ENCODE assay signal across 29 cellular contexts in genomic region chr14:22622220-22622619, GRCh38. TPM values are rescaled to one million over a fixed set of nuclear protein-coding genes. Genes with fewer than 3 reads are reported as not detected.
DNase-seq lines count a peak whose midpoint lies in the region; ATAC-seq and TF ChIP-seq lines count a peak whose summit lies in the region.
"Had no signal": no experiment of that assay in that cellular context is flagged by ENCODE, and none has a peak within 500 bp of the region (broad histone marks: within the 10 kb centered on the region; RNA-seq: fewer than 3 reads in every experiment).

No MANE protein-coding gene starts in this region.

- ATAC-seq in WTC11, result no peak
- ATAC-seq: activated T-cell treated with anti-CD3 and anti-CD28 coated beads, Interleukin-2, amount 50 U/mL, for 4 hours; heart left ventricle; left lung; stimulated activated effector memory CD8-positive, alpha-beta T cell treated with anti-CD3 and anti-CD28 coated beads, Interleukin-12 subunit alpha, Interleukin-12 subunit beta, amount 100 ng/mL, for 72 hours had no signal

- CTCF ChIA-PET in WTC11 (lab: Charles Lee), result no interaction called here

- H3K4me2 ChIP-seq in osteoblast (ENCODE audit: insufficient read depth, low read length), result peak overlapping the region; percentile 19
- H3K4me2 ChIP-seq in mesendoderm (ENCODE audit: low read length), result no peak overlapping the region

- H3K4ac ChIP-seq in mesendoderm (ENCODE audit: low read depth, low read length), result no peak overlapping the region

- H3K4me3 ChIP-seq in osteoblast (ENCODE audit: insufficient read depth, low read length) (no peak overlapping the region), mesendoderm (ENCODE audit: low read length) (no peak overlapping the region)
- H3K4me3 ChIP-seq: heart left ventricle, left lung, thoracic aorta had no signal

- H3K56ac ChIP-seq in mesendoderm (ENCODE audit: low read length), result no peak overlapping the region

- no peak overlapping the region for H3K18ac ChIP-seq in mesendoderm (ENCODE audit: low read length)

- H2BK15ac ChIP-seq in mesendoderm (replicated peaks; ENCODE audit: low read depth), result no peak overlapping the region

- peaks cover 6% of the 10 kb centered on the region for H3K36me3 Mint-ChIP-seq in WTC11
- H3K36me3 Mint-ChIP-seq: activated naive CD4-positive, alpha-beta T cell treated with anti-CD3 and anti-CD28 coated beads, Interleukin-2, amount 10 ng/mL, durations not matched to agents 7 days and 5 days; CD4-positive, CD25-positive, alpha-beta regulatory T cell; stimulated activated effector memory CD8-positive, alpha-beta T cell treated with anti-CD3 and anti-CD28 coated beads, Interleukin-12 subunit alpha, Interleukin-12 subunit beta, amount 100 ng/mL, for 72 hours had no signal

- H3K36me3 ChIP-seq in osteoblast (ENCODE audit: insufficient read depth, low read length), result no peaks in the 10 kb centered on the region
- no peaks in the 10 kb centered on the region for H3K36me3 ChIP-seq in mesendoderm (ENCODE audit: control insufficient read depth, insufficient read depth, low read length)
- H3K36me3 ChIP-seq: heart left ventricle, left lung, thoracic aorta had no signal

- H3K4me3 Mint-ChIP-seq in WTC11, result no peak overlapping the region
- H3K4me3 Mint-ChIP-seq: activated naive CD4-positive, alpha-beta T cell treated with anti-CD3 and anti-CD28 coated beads, Interleukin-2, amount 10 ng/mL, durations not matched to agents 7 days and 5 days; activated T-cell treated with anti-CD3 and anti-CD28 coated beads, Interleukin-2, amount 50 U/mL, for 4 hours; CD4-positive, CD25-positive, alpha-beta regulatory T cell; stimulated activated effector memory CD8-positive, alpha-beta T cell treated with anti-CD3 and anti-CD28 coated beads, Interleukin-12 subunit alpha, Interleukin-12 subunit beta, amount 100 ng/mL, for 72 hours had no signal

- H3K23ac ChIP-seq in mesendoderm (ENCODE audit: low read length), result no peak overlapping the region

- H3K4me1 ChIP-seq in osteoblast (ENCODE audit: insufficient read depth, low read length), result peaks cover 11% of the 10 kb centered on the region
- H3K4me1 ChIP-seq in mesendoderm (ENCODE audit: control insufficient read depth, low read depth, low read length), result no peaks in the 10 kb centered on the region
- H3K4me1 ChIP-seq: left lung had no signal

- no peaks in the 10 kb centered on the region for H4K20me1 ChIP-seq in osteoblast (ENCODE audit: insufficient read depth, low read length)

- no peak overlapping the region for H2AFZ ChIP-seq in osteoblast (ENCODE audit: low read length)

- peaks cover 20% of the 10 kb centered on the region for H3K27me3 Mint-ChIP-seq in WTC11 (ENCODE audit: low read depth)

- H2BK5ac ChIP-seq in mesendoderm (ENCODE audit: low read length), result no peak overlapping the region

- H3K27me3 ChIP-seq in osteoblast (ENCODE audit: insufficient read depth, low read length), result no peaks in the 10 kb centered on the region
- H3K27me3 ChIP-seq in mesendoderm (ENCODE audit: insufficient read depth, low read length, poor library complexity), result no peaks in the 10 kb centered on the region
- H3K27me3 ChIP-seq: heart left ventricle, left lung had no signal

- H3K4me1 Mint-ChIP-seq in WTC11, result peaks cover 8% of the 10 kb centered on the region
- H3K4me1 Mint-ChIP-seq: activated naive CD4-positive, alpha-beta T cell treated with anti-CD3 and anti-CD28 coated beads, Interleukin-2, amount 10 ng/mL, durations not matched to agents 7 days and 5 days; stimulated activated effector memory CD8-positive, alpha-beta T cell treated with anti-CD3 and anti-CD28 coated beads, Interleukin-12 subunit alpha, Interleukin-12 subunit beta, amount 100 ng/mL, for 72 hours had no signal

- H2BK120ac ChIP-seq in mesendoderm (ENCODE audit: low read depth, low read length), result no peak overlapping the region

- H3K79me1 ChIP-seq in mesendoderm (ENCODE audit: low read length), result no peaks in the 10 kb centered on the region

- no peak overlapping the region for H4K8ac ChIP-seq in mesendoderm (ENCODE audit: low read depth, low read length)

- H3K9ac ChIP-seq in mesendoderm (ENCODE audit: low read length), result no peak overlapping the region

- H3K27ac ChIP-seq in osteoblast (ENCODE audit: low read depth, low read length) (peak overlapping the region; percentile 60), mesendoderm (ENCODE audit: low read depth, low read length) (no peak overlapping the region)
- H3K27ac ChIP-seq: heart left ventricle, left lung, thoracic aorta had no signal

- H3K79me2 ChIP-seq in osteoblast (ENCODE audit: insufficient read depth, low read length) (no peaks in the 10 kb centered on the region), mesendoderm (ENCODE audit: control insufficient read depth, insufficient read depth, low read length) (no peaks in the 10 kb centered on the region)

- H2AK5ac ChIP-seq in mesendoderm (ENCODE audit: low read length), result no peak overlapping the region

- H3K9me3 Mint-ChIP-seq in WTC11, result peaks cover 15% of the 10 kb centered on the region
- H3K9me3 Mint-ChIP-seq: activated naive CD4-positive, alpha-beta T cell treated with anti-CD3 and anti-CD28 coated beads, Interleukin-2, amount 10 ng/mL, durations not matched to agents 7 days and 5 days; activated T-cell treated with anti-CD3 and anti-CD28 coated beads, Interleukin-2, amount 50 U/mL, for 4 hours; stimulated activated effector memory CD8-positive, alpha-beta T cell treated with anti-CD3 and anti-CD28 coated beads, Interleukin-12 subunit alpha, Interleukin-12 subunit beta, amount 100 ng/mL, for 72 hours had no signal

- DNase-seq in EL, result peak; percentile 59
- peak; percentile 38 for DNase-seq in RPMI7951 (ENCODE audit: low read depth)
- DNase-seq in fibroblast of gingiva (ENCODE audit: low read depth), result peak; percentile 54
- no peak for DNase-seq in osteoblast (ENCODE audit: insufficient read length, low spot score, missing footprints)
- no peak for DNase-seq in NCI-H2196 treated with DMSO at 0.1 percent for 48 hours (lab: John Stamatoyannopoulos, UW; ENCODE audit: unreplicated experiment)
- no peak for DNase-seq in activated T-cell treated with anti-CD3 and anti-CD28 coated beads, Interleukin-2, amount 50 U/mL, for 48 hours
- DNase-seq in mesendoderm, result no peak
- DNase-seq in WTC11 (ENCODE audit: low spot score), result no peak
- DNase-seq: activated naive CD4-positive, alpha-beta T cell treated with anti-CD3 and anti-CD28 coated beads, Interleukin-2, amount 10 ng/mL, durations not matched to agents 7 days and 5 days; activated T-cell treated with anti-CD3 and anti-CD28 coated beads, Interleukin-2, amount 50 U/mL, for 4 hours; CD4-positive, CD25-positive, alpha-beta regulatory T cell; central memory CD4-positive, alpha-beta T cell; GDM1; heart left ventricle; left lung; NCI-H2029; NCI-H345; SHP77 treated with DMSO at 0.1 percent for 48 hours; stimulated activated CD4-positive, alpha-beta T cell treated with anti-CD3 and anti-CD28 coated beads, Interleukin-1b, Interleukin-23, amount 100 ng/mL, for 48 hours had no signal

- no peak overlapping the region for H3K27ac Mint-ChIP-seq in WTC11
- H3K27ac Mint-ChIP-seq: activated naive CD4-positive, alpha-beta T cell treated with anti-CD3 and anti-CD28 coated beads, Interleukin-2, amount 10 ng/mL, durations not matched to agents 7 days and 5 days; CD4-positive, CD25-positive, alpha-beta regulatory T cell; stimulated activated effector memory CD8-positive, alpha-beta T cell treated with anti-CD3 and anti-CD28 coated beads, Interleukin-12 subunit alpha, Interleukin-12 subunit beta, amount 100 ng/mL, for 72 hours had no signal

- POLR2A ChIA-PET in WTC11 (lab: Charles Lee), result no interaction called here

- TF ChIP-seq CTCF in osteoblast (IDR thresholded peaks at IDR 0.05; ENCODE audit: extremely low read depth, low read depth, low read length), result no peak
- TF ChIP-seq CTCF in WTC11 (IDR thresholded peaks at IDR 0.05), result no peak

- H3K9me3 ChIP-seq in osteoblast (ENCODE audit: low read depth, low read length), result no peaks in the 10 kb centered on the region
- H3K9me3 ChIP-seq: heart left ventricle, left lung, thoracic aorta had no signal

- no CpG with 5 or more reads among the region's 2 CpGs for WGBS in mesendoderm (ENCODE audit: extremely low coverage, insufficient coverage, low lambda C conversion rate)

- no peak overlapping the region for H4K5ac ChIP-seq in mesendoderm (ENCODE audit: low read length)

TF ChIP-seq in WTC11, 78 proteins besides CTCF, POLR2A, EP300 and RAD21 (continues in another document):
- TF ChIP-seq TP53 (CRISPR knock-in tag; IDR thresholded peaks at IDR 0.05), result no peak
- no peak for TF ChIP-seq USF2 (CRISPR knock-in tag; IDR thresholded peaks at IDR 0.05)
- no peak for TF ChIP-seq RORB (CRISPR knock-in tag; IDR thresholded peaks at IDR 0.05)
- TF ChIP-seq HMGXB4 (CRISPR knock-in tag; IDR thresholded peaks at IDR 0.05), result no peak

RNA-seq across cellular contexts. Expression of gene OR6J1, which starts 21.9 kb away (rescaled TPM):
- not detected in 2 replicates for total RNA-seq in RPMI7951 (2014; rRNA removed; shearing (Covaris generic))
- not detected in 2 replicates for total RNA-seq in osteoblast
- not detected for polyA plus RNA-seq in mesendoderm (2013, experiment 1 of 2)
- polyA plus RNA-seq in mesendoderm (2013, experiment 2 of 2), result not detected
- not detected in 3 replicates for total RNA-seq in WTC11 (2021)
- total RNA-seq: activated CD8-positive, alpha-beta memory T cell treated with anti-CD3 and anti-CD28 coated beads for 36 hours; activated T-cell treated with anti-CD3 and anti-CD28 coated beads, Interleukin-2, amount 50 U/mL, for 4 hours; CD4-positive, CD25-positive, alpha-beta regulatory T cell; HT1080; left lung; mononuclear cell; posterior vena cava; skeletal muscle tissue; thoracic aorta had no signal
- polyA plus RNA-seq: AG04450; CD4-positive, CD25-positive, alpha-beta regulatory T cell; esophagus; heart left ventricle; neural cell had no signal

RNA-seq across cellular contexts. Expression of gene ABHD4, which starts 24.1 kb away (rescaled TPM):
- 15.5 and 16.1 TPM in 2 replicates for total RNA-seq in RPMI7951 (2014; rRNA removed; shearing (Covaris generic))
- total RNA-seq in osteoblast, result 52.1 and 54.2 TPM in 2 replicates
- polyA plus RNA-seq in mesendoderm (2013, experiment 1 of 2), result 35.9 TPM
- 31.8 TPM for polyA plus RNA-seq in mesendoderm (2013, experiment 2 of 2)
- total RNA-seq in WTC11 (2021), result 33.5 to 36.1 TPM (median 33.9 TPM) in 3 replicates

RNA-seq across cellular contexts. Expression of gene DAD1, which starts 33.2 kb away (rescaled TPM):
- 486 and 521 TPM in 2 replicates for total RNA-seq in RPMI7951 (2014; rRNA removed; shearing (Covaris generic))
- total RNA-seq in osteoblast (213 and 272 TPM in 2 replicates), WTC11 (2021) (125 to 156 TPM (median 144 TPM) in 3 replicates)
- polyA plus RNA-seq in mesendoderm (2013, experiment 1 of 2), result 168 TPM
- 167 TPM for polyA plus RNA-seq in mesendoderm (2013, experiment 2 of 2)

Comparison
In these comparisons a context has a peak if more than half of its experiments do, and no peak if none do; other contexts are left out.
1. DNase-seq: peak in EL (single experiment), RPMI7951 (single experiment) and fibroblast of gingiva (single experiment); none in osteoblast (single experiment), NCI-H2196 treated with DMSO at 0.1 percent for 48 hours (single experiment), activated T-cell treated with anti-CD3 and anti-CD28 coated beads, Interleukin-2, amount 50 U/mL, for 48 hours (0 of 2), mesendoderm (single experiment) and WTC11 (single experiment).